Comparison of ENCODE assay signal across 32 cellular contexts in the genomic region with DNA sequence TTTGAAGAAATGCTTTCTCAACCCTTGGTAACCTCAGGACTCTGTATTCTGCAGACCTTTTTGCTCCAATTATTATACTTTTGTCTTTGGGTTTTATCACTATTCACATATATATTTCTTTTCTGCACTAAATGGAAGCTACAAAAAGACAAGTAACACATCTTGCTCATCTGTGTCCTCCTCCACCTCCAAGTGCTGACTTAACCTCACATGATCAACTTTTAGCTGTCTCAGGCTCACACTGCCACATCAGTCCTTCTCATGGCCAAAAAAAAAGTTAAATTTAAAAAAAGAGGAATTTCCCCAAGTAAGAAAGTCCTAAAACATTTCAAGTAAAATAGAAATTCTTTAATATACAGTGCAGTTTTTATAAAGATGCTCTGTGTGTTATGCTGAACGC. TPM values are rescaled to one million over a fixed set of nuclear protein-coding genes. Genes with fewer than 3 reads are reported as not detected.
"Had no signal": no experiment of that assay in that cellular context is flagged by ENCODE, and none has a peak within 500 bp of the region (broad histone marks: within the 10 kb centered on the region; RNA-seq: fewer than 3 reads in every experiment).

No MANE protein-coding gene starts in this region.

- H3K27ac Mint-ChIP-seq: activated B cell treated with CpG ODN at 0.5 μM for 24 hours; activated naive CD4-positive, alpha-beta T cell treated with anti-CD3 and anti-CD28 coated beads for 36 hours; stimulated activated memory B cell treated with anti-CD40 and anti-IgM and Interleukin-4, amounts not matched to agents 10 μg/mL and 1 μg/mL and 100 μg/mL, for 72 hours had no signal

- H3K9me3 Mint-ChIP-seq: activated B cell treated with CpG ODN at 0.5 μM for 24 hours; activated naive CD4-positive, alpha-beta T cell treated with anti-CD3 and anti-CD28 coated beads for 36 hours; activated naive CD8-positive, alpha-beta T cell treated with anti-CD3 and anti-CD28 coated beads for 36 hours; brain; neural crest cell; stimulated activated memory B cell treated with anti-CD40 and anti-IgM and Interleukin-4, amounts not matched to agents 10 μg/mL and 1 μg/mL and 100 μg/mL, for 72 hours; T-cell had no signal

- ATAC-seq: left cardiac atrium; left ventricle myocardium superior; stimulated activated memory B cell treated with anti-CD40 and anti-IgM and Interleukin-4, amounts not matched to agents 10 μg/mL and 1 μg/mL and 100 μg/mL, for 72 hours; T-cell had no signal

- H3K27me3 Mint-ChIP-seq: activated B cell treated with CpG ODN at 0.5 μM for 24 hours; activated naive CD8-positive, alpha-beta T cell treated with anti-CD3 and anti-CD28 coated beads for 36 hours; stimulated activated memory B cell treated with anti-CD40 and anti-IgM and Interleukin-4, amounts not matched to agents 10 μg/mL and 1 μg/mL and 100 μg/mL, for 72 hours; T-cell had no signal

- H3K27ac ChIP-seq: adrenal gland, ascending aorta, cardiac muscle cell, epithelial cell of prostate, esophagus squamous epithelium, parathyroid adenoma, right atrium auricular region, stomach, suprapubic skin had no signal

- H3K27me3 ChIP-seq: adrenal gland, ascending aorta, cardiac muscle cell, esophagus squamous epithelium, right atrium auricular region, stomach, suprapubic skin had no signal

- H3K36me3 Mint-ChIP-seq: brain had no signal

- H3K4me3 Mint-ChIP-seq: activated B cell treated with CpG ODN at 0.5 μM for 24 hours; activated naive CD4-positive, alpha-beta T cell treated with anti-CD3 and anti-CD28 coated beads for 36 hours; activated naive CD8-positive, alpha-beta T cell treated with anti-CD3 and anti-CD28 coated beads for 36 hours; brain; neural crest cell; stimulated activated memory B cell treated with anti-CD40 and anti-IgM and Interleukin-4, amounts not matched to agents 10 μg/mL and 1 μg/mL and 100 μg/mL, for 72 hours; T-cell had no signal

- DNase-seq: activated B cell treated with CpG ODN at 0.5 μM for 24 hours; activated CD4-positive, alpha-beta T cell treated with anti-CD3 and anti-CD28 coated beads, Interleukin-2, amount 50 U/mL, for 1 hour; activated effector memory CD4-positive, alpha-beta T cell treated with Interleukin-2 at 50 U/mL for 16 hours; activated naive CD4-positive, alpha-beta T cell treated with anti-CD3 and anti-CD28 coated beads for 36 hours; activated naive CD8-positive, alpha-beta T cell treated with anti-CD3 and anti-CD28 coated beads for 36 hours; adrenal gland; dermis blood vessel endothelial cell; effector CD8-positive, alpha-beta T cell; esophagus squamous epithelium; foreskin melanocyte; glutamatergic neuron; islet precursor cell; left cardiac atrium; left ventricle myocardium superior; mucosa of descending colon; occipital lobe; stimulated activated CD4-positive, alpha-beta T cell treated with anti-CD3 and anti-CD28 coated beads, Interleukin-1b, Interleukin-23, amount 100 ng/mL, for 48 hours; stimulated activated CD4-positive, alpha-beta T cell treated with anti-CD3 and anti-CD28 coated beads, Interleukin-4, amount 100 ng/mL, for 4 hours; stimulated activated CD8-positive, alpha-beta memory T cell treated with anti-CD3 and anti-CD28 coated beads, Interleukin-4, amount 100 ng/mL, for 48 hours; stomach; T-cell; trophoblast cell had no signal

RNA-seq across cellular contexts. Expression of gene ARAP2, which starts 37.7 kb away (rescaled TPM):
- total RNA-seq: myocyte had no signal
